Comparison of ENCODE assay signal across 19 cellular contexts in genomic region chr11:3816673-3817072, GRCh38. TPM values are rescaled to one million over a fixed set of nuclear protein-coding genes. Genes with fewer than 3 reads are reported as not detected.
"Had no signal": no experiment of that assay in that cellular context is flagged by ENCODE, and none has a peak within 500 bp of the region (broad histone marks: within the 10 kb centered on the region; RNA-seq: fewer than 3 reads in every experiment).

No MANE protein-coding gene starts in this region.

- H3K36me3 ChIP-seq: adrenal gland, transverse colon had no signal

- H3K9me3 Mint-ChIP-seq: activated naive CD4-positive, alpha-beta T cell treated with anti-CD3 and anti-CD28 coated beads, Interleukin-2, amount 50 U/mL, for 72 hours had no signal

- H3K4me3 ChIP-seq: adrenal gland, esophagus squamous epithelium, heart right ventricle, transverse colon had no signal

- H3K27me3 ChIP-seq: adrenal gland, esophagus squamous epithelium, heart right ventricle, transverse colon had no signal

- DNase-seq: activated CD4-positive, alpha-beta T cell treated with anti-CD3 and anti-CD28 coated beads, Interleukin-2, amount 50 U/mL, for 1 hour; activated CD8-positive, alpha-beta memory T cell treated with anti-CD3 and anti-CD28 coated beads for 24 hours; activated CD8-positive, alpha-beta memory T cell treated with anti-CD3 and anti-CD28 coated beads, Interleukin-2, amount 50 U/mL, for 48 hours; activated gamma-delta T cell; adrenal gland; cerebellar nuclear complex; dermis blood vessel endothelial cell; effector memory CD4-positive, alpha-beta T cell; esophagus squamous epithelium; heart right ventricle; retina; stimulated activated CD4-positive, alpha-beta T cell treated with anti-CD3 and anti-CD28 coated beads, Interleukin-12 subunit alpha, Interleukin-12 subunit beta, amount 100 ng/mL, for 4 hours; stimulated activated CD4-positive, alpha-beta T cell treated with anti-CD3 and anti-CD28 coated beads, Interleukin-1b, Interleukin-23, amount 100 ng/mL, for 48 hours; stimulated activated naive CD4-positive, alpha-beta T cell treated with Interleukin-2 at 50 U/mL for 16 hours; T1000; transverse colon had no signal

- H3K4me1 ChIP-seq: adrenal gland, transverse colon had no signal

- H3K27ac ChIP-seq: adrenal gland, transverse colon had no signal

- ATAC-seq: activated naive CD4-positive, alpha-beta T cell treated with anti-CD3 and anti-CD28 coated beads, Interleukin-2, amount 50 U/mL, for 72 hours had no signal

- FAIRE-seq: endothelial cell of umbilical vein had no signal

- H3K36me3 Mint-ChIP-seq: activated naive CD4-positive, alpha-beta T cell treated with anti-CD3 and anti-CD28 coated beads, Interleukin-2, amount 50 U/mL, for 72 hours had no signal

- H3K9me3 ChIP-seq: adrenal gland, esophagus squamous epithelium, heart right ventricle, transverse colon had no signal

RNA-seq across cellular contexts. Expression of gene RHOG, which starts 24.1 kb away (rescaled TPM):
- polyA plus RNA-seq: neural cell had no signal
